ENCODE assay signal across 25 cellular contexts in the genomic region with DNA sequence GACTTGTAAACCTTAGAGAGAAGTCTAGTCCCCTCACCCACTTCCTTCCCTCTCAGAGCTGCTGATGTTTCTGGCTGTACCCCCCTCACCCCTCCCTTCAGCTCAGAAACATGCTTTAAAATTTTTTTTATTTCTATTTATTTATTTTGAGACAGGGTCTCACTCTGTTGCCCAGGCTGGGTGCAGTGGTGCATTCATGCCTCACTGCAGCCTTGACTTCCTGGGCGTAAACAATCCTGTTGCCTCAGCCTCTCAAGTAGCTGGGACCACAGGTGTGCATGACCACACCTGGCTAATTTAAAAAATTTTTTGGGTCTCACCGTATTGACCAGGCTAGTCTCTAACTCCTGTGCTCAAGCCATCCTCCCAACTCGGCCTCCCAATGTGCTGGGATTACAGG. TPM values are rescaled to one million over a fixed set of nuclear protein-coding genes. Genes with fewer than 3 reads are reported as not detected.
DNase-seq lines count a peak whose midpoint lies in the region; ATAC-seq, FAIRE-seq and TF ChIP-seq lines count a peak whose summit lies in the region.
"Had no signal": no experiment of that assay in that cellular context is flagged by ENCODE, and none has a peak within 500 bp of the region (broad histone marks: within the 10 kb centered on the region; RNA-seq: fewer than 3 reads in every experiment).

No MANE protein-coding gene starts in this region.

- H3K9me3 Mint-ChIP-seq in IgD-negative memory B cell (no peaks in the 10 kb centered on the region), astrocyte (ENCODE audit: unreplicated experiment) (no peaks in the 10 kb centered on the region), naive B cell (no peaks in the 10 kb centered on the region)
- H3K9me3 Mint-ChIP-seq: GM23338 had no signal

- ATAC-seq in naive B cell (ENCODE audit: low read depth in 2 of 2): peak in 1 of 2 donors; percentile 13
- no peak for ATAC-seq in HG02938 (IDR thresholded peaks at IDR 0.05; ENCODE audit: unreplicated experiment)
- ATAC-seq: GM23338, HepG2 had no signal

- H3K4me1 ChIP-seq in BLaER1 (peaks cover 40% of the 10 kb centered on the region), astrocyte (ENCODE audit: insufficient read depth, low read length) (peaks cover 15% of the 10 kb centered on the region)

- no peak overlapping the region for H3K27ac Mint-ChIP-seq in IgD-negative memory B cell
- peak overlapping the region; percentile 41 for H3K27ac Mint-ChIP-seq in astrocyte (ENCODE audit: unreplicated experiment)
- no peak overlapping the region for H3K27ac Mint-ChIP-seq in naive B cell
- H3K27ac Mint-ChIP-seq: CD4-positive, CD25-positive, alpha-beta regulatory T cell; CD8-positive, alpha-beta memory T cell; GM23338 had no signal

- H3K4me2 ChIP-seq in BLaER1: peak overlapping the region; percentile 69
- H3K4me2 ChIP-seq in astrocyte (ENCODE audit: low read length): no peak overlapping the region
- H3K4me2 ChIP-seq: GM23338, KMS-11 had no signal

- POLR2A ChIA-PET in HEK293T (lab: Yijun Ruan, JAX): interaction anchor here (0.7 kb wide), 1 partner anchor 113 kb away, joined by 3 read pairs; the partner anchor contains the start of gene ST7L

- H3K27ac ChIP-seq in BLaER1: no peak overlapping the region
- H3K27ac ChIP-seq in astrocyte (ENCODE audit: low read depth, low read length): no peak overlapping the region
- H3K27ac ChIP-seq: KMS-11 had no signal

- H4K20me1 ChIP-seq in BLaER1 (peaks cover 15% of the 10 kb centered on the region; the same call in 1 of the 2 replicates), astrocyte (ENCODE audit: insufficient read depth, low read length) (peaks cover 19% of the 10 kb centered on the region)

- peak overlapping the region in 3 of 4 donors; percentile 59 to 86 (median 78) for H3K4me3 Mint-ChIP-seq in IgD-negative memory B cell
- H3K4me3 Mint-ChIP-seq in astrocyte (ENCODE audit: unreplicated experiment): no peak overlapping the region
- peak overlapping the region in 6 of 8 donors; percentile 22 to 89 (median 44) for H3K4me3 Mint-ChIP-seq in naive B cell
- H3K4me3 Mint-ChIP-seq: GM23338 had no signal

- H2AFZ ChIP-seq in astrocyte (ENCODE audit: low read depth, low read length): no peak overlapping the region
- H2AFZ ChIP-seq: GM23338 had no signal

- H3K79me2 ChIP-seq in astrocyte (ENCODE audit: insufficient read depth, low read length): no peaks in the 10 kb centered on the region

- no peak for TF ChIP-seq CTCF in astrocyte (IDR thresholded peaks at IDR 0.05; ENCODE audit: insufficient read depth, low read depth, low read length)

- H3K36me3 Mint-ChIP-seq in IgD-negative memory B cell: no peaks in the 10 kb centered on the region
- H3K36me3 Mint-ChIP-seq in astrocyte (ENCODE audit: low read depth, unreplicated experiment): no peaks in the 10 kb centered on the region
- no peaks in the 10 kb centered on the region for H3K36me3 Mint-ChIP-seq in naive B cell
- H3K36me3 Mint-ChIP-seq: CD4-positive, CD25-positive, alpha-beta regulatory T cell had no signal

- no peak for DNase-seq in astrocyte (ENCODE audit: low read depth)
- DNase-seq in naive B cell: no peak
- no peak for DNase-seq in activated CD4-positive, alpha-beta T cell treated with anti-CD3 and anti-CD28 coated beads for 1 hour
- no peak for DNase-seq in HEK293T (ENCODE audit: extremely low spot score)
- no peak for DNase-seq in AG08395 (ENCODE audit: low spot score)
- DNase-seq: 8988T; AML-193; C1 segment of cervical spinal cord; CD4-positive, CD25-positive, alpha-beta regulatory T cell; CD8-positive, alpha-beta memory T cell; COR-L47; DMS 273 treated with DMSO at 0.1 percent for 48 hours; DMS53; DND-41; HCEC 1CT had no signal

- FAIRE-seq in astrocyte (lab: Jason Lieb, UNC): no peak
- FAIRE-seq: G401.6, GM12892, GM18507, H54, HepG2 had no signal

- H3K36me3 ChIP-seq in BLaER1: no peaks in the 10 kb centered on the region
- H3K36me3 ChIP-seq in astrocyte (ENCODE audit: insufficient read depth, low read length): no peaks in the 10 kb centered on the region

- peaks cover 0 to 24% (median 16%) of the 10 kb centered on the region in 3 donors for H3K4me1 Mint-ChIP-seq in IgD-negative memory B cell
- H3K4me1 Mint-ChIP-seq in astrocyte (ENCODE audit: low read depth, unreplicated experiment): peaks cover 29% of the 10 kb centered on the region
- peaks cover 35 to 68% (median 49%) of the 10 kb centered on the region in 3 donors for H3K4me1 Mint-ChIP-seq in naive B cell

- H3K9me3 ChIP-seq in BLaER1: peaks cover 10% of the 10 kb centered on the region
- H3K9me3 ChIP-seq in astrocyte (ENCODE audit: insufficient read depth, low read depth, low read length): no peaks in the 10 kb centered on the region

- H3K27me3 Mint-ChIP-seq in IgD-negative memory B cell (peaks cover 29% of the 10 kb centered on the region), astrocyte (ENCODE audit: low read depth, unreplicated experiment) (peaks cover 67% of the 10 kb centered on the region), naive B cell (peaks cover 38 to 50% (median 40%) of the 10 kb centered on the region in 3 donors)

- peaks cover 85% of the 10 kb centered on the region for H3K27me3 ChIP-seq in BLaER1
- peaks cover 87% of the 10 kb centered on the region for H3K27me3 ChIP-seq in astrocyte (ENCODE audit: insufficient read depth, low read length)

- CTCF ChIA-PET in HEK293T (lab: Yijun Ruan, JAX): interaction anchor here (0.6 to 1.0 kb wide), 2 partner anchors 9 to 115 kb away, joined by 3 read pairs; no protein-coding TSS in a partner anchor

- no peak overlapping the region for H3K4me3 ChIP-seq in BLaER1
- H3K4me3 ChIP-seq in astrocyte (ENCODE audit: insufficient read depth, low read depth, low read length): no peak overlapping the region
- H3K4me3 ChIP-seq: GM23338 had no signal

- H3K9ac ChIP-seq in BLaER1 (no peak overlapping the region), astrocyte (ENCODE audit: low read length) (no peak overlapping the region)
- H3K9ac ChIP-seq: KMS-11 had no signal

TF ChIP-seq in HEK293T, 16 proteins besides CTCF, POLR2A, EP300 and RAD21:
- TF ChIP-seq, protein P1, sequence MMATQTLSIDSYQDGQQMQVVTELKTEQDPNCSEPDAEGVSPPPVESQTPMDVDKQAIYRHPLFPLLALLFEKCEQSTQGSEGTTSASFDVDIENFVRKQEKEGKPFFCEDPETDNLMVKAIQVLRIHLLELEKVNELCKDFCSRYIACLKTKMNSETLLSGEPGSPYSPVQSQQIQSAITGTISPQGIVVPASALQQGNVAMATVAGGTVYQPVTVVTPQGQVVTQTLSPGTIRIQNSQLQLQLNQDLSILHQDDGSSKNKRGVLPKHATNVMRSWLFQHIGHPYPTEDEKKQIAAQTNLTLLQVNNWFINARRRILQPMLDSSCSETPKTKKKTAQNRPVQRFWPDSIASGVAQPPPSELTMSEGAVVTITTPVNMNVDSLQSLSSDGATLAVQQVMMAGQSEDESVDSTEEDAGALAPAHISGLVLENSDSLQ (IDR thresholded peaks at IDR 0.05): no peak
- TF ChIP-seq FOXA1 (IDR thresholded peaks at IDR 0.05): no peak
- TF ChIP-seq FOXK2 (IDR thresholded peaks at IDR 0.05): no peak
- no peak for TF ChIP-seq TARDBP (IDR thresholded peaks at IDR 0.05)
- TF ChIP-seq ARNT (IDR thresholded peaks at IDR 0.05): no peak
- no peak for TF ChIP-seq ZNF384 (IDR thresholded peaks at IDR 0.05)
- TF ChIP-seq ELF4 (IDR thresholded peaks at IDR 0.05): no peak
- TF ChIP-seq BHLHE40 (IDR thresholded peaks at IDR 0.05; ENCODE audit: borderline replicate concordance): no peak
- no peak for TF ChIP-seq NFRKB (IDR thresholded peaks at IDR 0.05)
- TF ChIP-seq FOXM1 (IDR thresholded peaks at IDR 0.05; ENCODE audit: borderline replicate concordance): no peak
- TF ChIP-seq CTBP1 (IDR thresholded peaks at IDR 0.05; ENCODE audit: borderline replicate concordance): no peak
- TF ChIP-seq L3MBTL2 (conservative IDR thresholded peaks at IDR 0.05): no peak
- TF ChIP-seq LEF1 (IDR thresholded peaks at IDR 0.05; ENCODE audit: borderline replicate concordance): no peak
- no peak for TF ChIP-seq SUZ12 (IDR thresholded peaks at IDR 0.05)

RNA-seq across cellular contexts. Expression of gene WNT2B, which starts 2.9 kb away (rescaled TPM):
- polyA plus RNA-seq in IgD-negative memory B cell (0.09 TPM), naive B cell (ENCODE audit: low read depth in 6 of 6) (under 1 TPM in 5 of 6 donors, not detected in 1; 0.03 to 0.59 (median 0.20) TPM)
- 18.0 and 18.5 TPM in 2 replicates for total RNA-seq in astrocyte
